ENCODE assay signal across 26 cellular contexts in genomic region chr19:53160350-53160749, GRCh38.
"Had no signal": no experiment of that assay in that cellular context is flagged by ENCODE, and none has a peak within 500 bp of the region (broad histone marks: within the 10 kb centered on the region; RNA-seq: fewer than 3 reads in every experiment).

No MANE protein-coding gene starts in this region.

- H3K36me3 ChIP-seq: upper lobe of right lung, uterus had no signal

- H3K4me3 ChIP-seq: gastroesophageal sphincter, lung, psoas muscle, skin epidermis, suprapubic skin, transverse colon, upper lobe of right lung, uterus had no signal

- H3K27ac ChIP-seq: dorsolateral prefrontal cortex, epithelial cell of prostate, gastroesophageal sphincter, heart left ventricle, psoas muscle, skin epidermis, suprapubic skin, transverse colon, upper lobe of right lung, uterus had no signal

- H3K27me3 ChIP-seq: dorsolateral prefrontal cortex, gastroesophageal sphincter, heart left ventricle, suprapubic skin, transverse colon, upper lobe of right lung, uterus had no signal

- H3K27ac Mint-ChIP-seq: memory B cell; nephron; stimulated activated naive CD8-positive, alpha-beta T cell treated with anti-CD3 and anti-CD28 coated beads, Interleukin-15, amount 100 ng/mL, for 72 hours had no signal

- H3K4me3 Mint-ChIP-seq: memory B cell had no signal

- DNase-seq: dorsolateral prefrontal cortex; effector CD4-positive, alpha-beta T cell; heart left ventricle; hippocampal formation; islet precursor cell; nucleus accumbens; posterior cingulate gyrus; psoas muscle; right cardiac atrium; stimulated activated CD4-positive, alpha-beta T cell treated with anti-CD3 and anti-CD28 coated beads, Interleukin-15, amount 100 ng/mL, for 24 hours; stimulated activated CD4-positive, alpha-beta T cell treated with anti-CD3 and anti-CD28 coated beads, Interleukin-4, amount 100 ng/mL, for 1 hour; stimulated activated CD8-positive, alpha-beta memory T cell treated with anti-CD3 and anti-CD28 coated beads, Interleukin-4, amount 100 ng/mL, for 48 hours; stimulated activated naive CD4-positive, alpha-beta T cell; stimulated activated naive CD8-positive, alpha-beta T cell treated with anti-CD3 and anti-CD28 coated beads, Interleukin-15, amount 100 ng/mL, for 72 hours; transverse colon; upper lobe of right lung; uterus had no signal

- ATAC-seq: esophagus mucosa; gastroesophageal sphincter; heart left ventricle; left lobe of liver; psoas muscle; right cardiac atrium; stimulated activated naive CD8-positive, alpha-beta T cell treated with anti-CD3 and anti-CD28 coated beads, Interleukin-15, amount 100 ng/mL, for 72 hours; upper lobe of right lung had no signal

- H3K4me1 ChIP-seq: psoas muscle, upper lobe of right lung had no signal

- H3K27me3 Mint-ChIP-seq: memory B cell; stimulated activated naive CD8-positive, alpha-beta T cell treated with anti-CD3 and anti-CD28 coated beads, Interleukin-15, amount 100 ng/mL, for 72 hours had no signal
